Comparison of ENCODE assay signal across 12 cellular contexts in genomic region chr1:229619614-229620013, GRCh38.
"Had no signal": no experiment of that assay in that cellular context is flagged by ENCODE, and none has a peak within 500 bp of the region (broad histone marks: within the 10 kb centered on the region; RNA-seq: fewer than 3 reads in every experiment).

No MANE protein-coding gene starts in this region.

- H3K4me3 ChIP-seq: cardiac muscle cell, left lung, ovary, uterus had no signal

- H3K4me3 Mint-ChIP-seq: activated CD4-positive, alpha-beta memory T cell treated with anti-CD3 and anti-CD28 coated beads, Interleukin-2, amount 10 ng/mL, durations not matched to agents 7 days and 5 days; memory B cell; nephron progenitor cell had no signal

- DNase-seq: activated CD4-positive, alpha-beta memory T cell treated with anti-CD3 and anti-CD28 coated beads, Interleukin-2, amount 10 ng/mL, durations not matched to agents 7 days and 5 days; activated CD4-positive, alpha-beta T cell treated with anti-CD3 and anti-CD28 coated beads for 1 hour; activated effector memory CD4-positive, alpha-beta T cell treated with anti-CD3 and anti-CD28 coated beads, Interleukin-2, amount 50 U/mL, for 16 hours; foreskin keratinocyte; head of caudate nucleus; left lung; nephron progenitor cell; ovary; stimulated activated CD4-positive, alpha-beta T cell treated with anti-CD3 and anti-CD28 coated beads, Interleukin-2, amount 100 ng/mL, for 48 hours; uterus had no signal

- H3K9me3 Mint-ChIP-seq: activated CD4-positive, alpha-beta memory T cell treated with anti-CD3 and anti-CD28 coated beads, Interleukin-2, amount 10 ng/mL, durations not matched to agents 7 days and 5 days; memory B cell; nephron progenitor cell had no signal

- H3K36me3 Mint-ChIP-seq: memory B cell had no signal

- H3K27me3 Mint-ChIP-seq: activated CD4-positive, alpha-beta memory T cell treated with anti-CD3 and anti-CD28 coated beads, Interleukin-2, amount 10 ng/mL, durations not matched to agents 7 days and 5 days; memory B cell had no signal

- H3K9me3 ChIP-seq: left lung, ovary, uterus had no signal

- H3K27ac ChIP-seq: cardiac muscle cell, foreskin keratinocyte, left lung, ovary, uterus had no signal

- H3K36me3 ChIP-seq: cardiac muscle cell, left lung, ovary, uterus had no signal

- H3K27ac Mint-ChIP-seq: activated CD4-positive, alpha-beta memory T cell treated with anti-CD3 and anti-CD28 coated beads, Interleukin-2, amount 10 ng/mL, durations not matched to agents 7 days and 5 days; memory B cell; nephron progenitor cell had no signal

- H3K27me3 ChIP-seq: cardiac muscle cell, foreskin keratinocyte, left lung, ovary, uterus had no signal

- ATAC-seq: foreskin keratinocyte, left lung had no signal
